Comparison of ENCODE assay signal across 28 cellular contexts in the genomic region with DNA sequence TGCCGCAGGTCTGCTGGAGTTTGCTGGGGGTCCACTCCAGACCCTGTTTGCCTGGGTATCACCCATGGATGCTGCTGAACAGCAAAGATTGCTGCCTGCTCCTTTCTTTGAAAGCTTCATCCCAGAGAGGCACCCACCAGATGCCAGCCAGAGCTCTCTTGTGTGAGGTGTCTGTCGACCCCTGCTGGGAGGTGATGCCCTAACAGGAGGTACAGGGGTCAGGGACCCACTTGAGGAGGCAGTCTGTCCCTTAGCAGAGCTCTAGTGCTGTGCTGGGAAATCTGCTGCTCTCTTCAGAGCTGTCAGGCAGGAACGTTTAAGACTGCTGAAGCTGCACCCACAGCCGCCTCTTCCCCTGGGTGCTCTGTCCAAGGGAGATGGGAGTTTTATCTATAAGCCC.
DNase-seq lines count a peak whose midpoint lies in the region; ATAC-seq, FAIRE-seq and TF ChIP-seq lines count a peak whose summit lies in the region.
"Had no signal": no experiment of that assay in that cellular context is flagged by ENCODE, and none has a peak within 500 bp of the region (broad histone marks: within the 10 kb centered on the region; RNA-seq: fewer than 3 reads in every experiment).

No MANE protein-coding gene starts in this region.

- H3K4ac ChIP-seq in H1 (replicated peaks; ENCODE audit: insufficient read length, low read depth, low read length): no peak overlapping the region

- H3K23me2 ChIP-seq in H1 (ENCODE audit: low read depth, low read length): no peaks in the 10 kb centered on the region

- peaks cover 19% of the 10 kb centered on the region for H3K9me3 Mint-ChIP-seq in GM23338

- no peaks in the 10 kb centered on the region; the same call in 1 of the 2 replicates for H3K36me3 ChIP-seq in GM23338 (ENCODE audit: insufficient read depth)
- H3K36me3 ChIP-seq in H1 (ENCODE audit: control insufficient read depth in 2 of 4, insufficient read depth in 4 of 4, low read length in 3 of 4): no peaks in the 10 kb centered on the region
- no peaks in the 10 kb centered on the region for H3K36me3 ChIP-seq in mesodermal cell (ENCODE audit: control insufficient read depth, insufficient read depth, low read length)
- H3K36me3 ChIP-seq: Peyer's patch had no signal

- H2AFZ ChIP-seq in GM23338 (peak overlapping the region; percentile 76; the same call in 1 of the 2 replicates), H1 (ENCODE audit: low read length) (peak overlapping the region; percentile 53; the same call in 1 of the 2 replicates)
- H2AFZ ChIP-seq: GM23248 had no signal

- H2BK15ac ChIP-seq in H1 (ENCODE audit: low read length): no peak overlapping the region

- WGBS in H1 (ENCODE audit: extremely low coverage in 1 of 2, insufficient coverage in 1 of 2, insufficient read length in 1 of 2, insufficient replicate concordance in 2 of 2, low coverage in 1 of 2, low lambda C conversion rate in 2 of 2, missing lambda C conversion rate in 1 of 2), 2 experiments: 100% methylated on average over 4 of the region's 4 CpGs; no CpG with 5 or more reads in 1 of the 2 experiments
- WGBS in mesodermal cell (ENCODE audit: insufficient coverage in 2 of 2), 2 experiments: 69 to 85% methylated on average over 3 to 4 of the region's 4 CpGs

- no peak for FAIRE-seq in H1 (lab: Jason Lieb, UNC)
- FAIRE-seq: GM12891 had no signal

- no peak overlapping the region for H3K56ac ChIP-seq in H1 (replicated peaks; ENCODE audit: insufficient read length, low read depth, low read length)

- no peak overlapping the region for H2BK12ac ChIP-seq in H1 (ENCODE audit: low read depth, low read length)

- no peak overlapping the region for H3K23ac ChIP-seq in H1 (ENCODE audit: insufficient read length)

- POLR2A ChIA-PET in H1 (lab: Charles Lee; ENCODE audit: partially characterized antibody): no interaction called here

- no peak overlapping the region for H2AK5ac ChIP-seq in H1 (ENCODE audit: low read depth, low read length)

- no peak overlapping the region for H4K8ac ChIP-seq in H1 (ENCODE audit: extremely low read depth, insufficient read depth, low read length)

- peak in 1 of 2 experiments; percentile 32; a peak in 2 of 4 replicates for TF ChIP-seq RAD21 in H1 (IDR thresholded peaks at IDR 0.05 in 1 of 2, conservative IDR thresholded peaks at IDR 0.05 in 1 of 2; ENCODE audit: low read depth in 2 of 2, low read length in 2 of 2)

- no peaks in the 10 kb centered on the region for H3K79me2 ChIP-seq in GM23338 (replicated peaks; ENCODE audit: insufficient read depth)
- no peaks in the 10 kb centered on the region for H3K79me2 ChIP-seq in H1 (ENCODE audit: control insufficient read depth in 1 of 2, insufficient read depth in 2 of 2, low read length in 2 of 2)

- no peak overlapping the region for H2BK20ac ChIP-seq in H1 (ENCODE audit: low read length)

- no peaks in the 10 kb centered on the region for H3F3A ChIP-seq in GM23338 (replicated peaks; ENCODE audit: low read depth)

- H3K27me3 Mint-ChIP-seq in GM23338 (ENCODE audit: insufficient read depth, low read depth, poor library complexity): peaks cover 2% of the 10 kb centered on the region

- no peak overlapping the region for H2BK120ac ChIP-seq in H1 (replicated peaks; ENCODE audit: low read depth, low read length)

- H4K5ac ChIP-seq in H1 (ENCODE audit: insufficient read length, low read depth, low read length): no peak overlapping the region

- H3K79me1 ChIP-seq in H1 (ENCODE audit: low read depth, low read length): no peaks in the 10 kb centered on the region

- H2BK5ac ChIP-seq in H1 (ENCODE audit: low read depth, low read length): no peak overlapping the region

- H3K18ac ChIP-seq in H1 (ENCODE audit: extremely low read depth, low read length): no peak overlapping the region

- no peaks in the 10 kb centered on the region for H3K4me1 ChIP-seq in GM23338 (ENCODE audit: insufficient read depth)
- no peaks in the 10 kb centered on the region; a peak in 1 of 7 replicates for H3K4me1 ChIP-seq in H1 (replicated peaks in 1 of 4; ENCODE audit: control insufficient read depth in 3 of 4, insufficient read depth in 4 of 4, low read length in 3 of 4)
- no peaks in the 10 kb centered on the region for H3K4me1 ChIP-seq in mesodermal cell (ENCODE audit: control insufficient read depth, insufficient read depth, low read length, poor library complexity, severe bottlenecking)
- H3K4me1 ChIP-seq: Peyer's patch had no signal

- H3K36me3 Mint-ChIP-seq in GM23338 (ENCODE audit: low read depth): peaks cover 4% of the 10 kb centered on the region; the same call in 1 of the 3 replicates
- H3K36me3 Mint-ChIP-seq: CD14-positive monocyte; CD8-positive, alpha-beta memory T cell had no signal

- H3K27ac ChIP-seq in GM23338 (ENCODE audit: low read depth): no peak overlapping the region
- no peak overlapping the region for H3K27ac ChIP-seq in H1 (ENCODE audit: low read depth, low read length)
- peak overlapping the region; percentile 41 for H3K27ac ChIP-seq in mesodermal cell (ENCODE audit: low read depth, low read length, severe bottlenecking)
- H3K27ac ChIP-seq: 22Rv1, GM23248, HL-60, Peyer's patch had no signal

- no peak for TF ChIP-seq EP300 in H1 (IDR thresholded peaks at IDR 0.05; ENCODE audit: borderline replicate concordance in 1 of 2, low read depth in 2 of 2, low read length in 2 of 2)

- H3K9ac ChIP-seq in H1 (replicated peaks in 1 of 4; ENCODE audit: extremely low read depth in 1 of 4, low read depth in 3 of 4, low read length in 3 of 4): no peak overlapping the region
- H3K9ac ChIP-seq: GM23248 had no signal

- CTCF ChIA-PET in H1 (lab: Charles Lee; ENCODE audit: partially characterized antibody): interaction anchor here (0.7 to 1.4 kb wide), 5 partner anchors 8 to 364 kb away, joined by 3 to 6 read pairs (median 4); no protein-coding TSS in a partner anchor

- H3K27ac Mint-ChIP-seq in GM23338: no peak overlapping the region
- H3K27ac Mint-ChIP-seq: B cell; CD14-positive monocyte; CD8-positive, alpha-beta memory T cell had no signal

- H3K9me3 ChIP-seq in H1 (ENCODE audit: insufficient read depth in 2 of 2, low read depth in 1 of 2, low read length in 1 of 2) (no peaks in the 10 kb centered on the region), mesodermal cell (ENCODE audit: control insufficient read depth, low read length) (no peaks in the 10 kb centered on the region)
- H3K9me3 ChIP-seq: Peyer's patch had no signal

- TF ChIP-seq CTCF in GM23338 (conservative IDR thresholded peaks at IDR 0.05; ENCODE audit: low read depth in 2 of 2) (peak; percentile 13 to 64; a peak in 3 of 4 replicates), H1 (IDR thresholded peaks at IDR 0.05; ENCODE audit: control extremely low read depth in 1 of 3, insufficient read depth in 1 of 3, low read depth in 1 of 3, low read length in 3 of 3) (peak in 1 of 3 experiments; percentile 16; a peak in 1 of 4 replicates)

- H3K4me2 ChIP-seq in GM23338 (no peak overlapping the region), H1 (ENCODE audit: insufficient read depth in 1 of 2, low read depth in 2 of 2, low read length in 2 of 2) (no peak overlapping the region)

- TF ChIP-seq POLR2A in H1 (IDR thresholded peaks at IDR 0.05; ENCODE audit: control extremely low read depth in 1 of 2, low read depth in 2 of 2, low read length in 2 of 2): no peak

- no peak overlapping the region for H4K91ac ChIP-seq in H1 (replicated peaks; ENCODE audit: insufficient read length, low read length)

- H3K9me2 ChIP-seq in GM23338 (ENCODE audit: insufficient read depth): peaks cover 6% of the 10 kb centered on the region; the same call in 1 of the 2 replicates

- DNase-seq in DMS 273 (lab: John Stamatoyannopoulos, UW; ENCODE audit: unreplicated experiment) (peak; percentile 2), DMS 273 treated with DMSO at 0.1 percent for 48 hours (lab: John Stamatoyannopoulos, UW) (no peak), GM23338 (ENCODE audit: low spot score) (peak; percentile 30), H1 (ENCODE audit: low read depth in 1 of 2, low spot score in 2 of 2) (no peak), KG1 (lab: John Stamatoyannopoulos, UW) (no peak), NCI-H2196 (lab: John Stamatoyannopoulos, UW; ENCODE audit: unreplicated experiment) (no peak)
- DNase-seq: Calu3; CD8-positive, alpha-beta memory T cell; GM23248; HCEC 1CT; MV-4-11; NCI-H1105; NCI-H1436 treated with DMSO at 0.1 percent for 48 hours; NCI-H1930; NCI-H2107; NCI-H446; NCI-H524 treated with DMSO at 0.1 percent for 48 hours; NCI-H774; OCI-M1; Peyer's patch; SHP77 treated with DMSO at 0.1 percent for 48 hours had no signal

- H3K4me3 ChIP-seq in GM23338 (no peak overlapping the region), H1 (ENCODE audit: extremely low read depth in 1 of 4, insufficient read depth in 2 of 4, low read depth in 3 of 4, low read length in 4 of 4) (no peak overlapping the region), mesodermal cell (ENCODE audit: extremely low read depth, insufficient read depth, low read length, poor library complexity, severe bottlenecking) (no peak overlapping the region)
- H3K4me3 ChIP-seq: GM23248, Peyer's patch had no signal

- H3K27me3 ChIP-seq in GM23338 (ENCODE audit: insufficient read depth) (no peaks in the 10 kb centered on the region), H1 (replicated peaks in 1 of 4; ENCODE audit: control insufficient read depth in 3 of 4, extremely low read depth in 1 of 4, insufficient read depth in 3 of 4, low read length in 3 of 4) (no peaks in the 10 kb centered on the region)
- H3K27me3 ChIP-seq: Peyer's patch had no signal

- ATAC-seq in GM23338 (no peak), HG03139 (IDR thresholded peaks at IDR 0.05; ENCODE audit: unreplicated experiment) (no peak)

- H3K4me1 Mint-ChIP-seq in GM23338: no peaks in the 10 kb centered on the region
- H3K4me1 Mint-ChIP-seq: B cell; CD14-positive monocyte; CD8-positive, alpha-beta memory T cell had no signal

- H3K14ac ChIP-seq in H1 (ENCODE audit: insufficient read length): no peak overlapping the region

- no peak overlapping the region for H3K4me3 Mint-ChIP-seq in GM23338
- H3K4me3 Mint-ChIP-seq: B cell; CD14-positive monocyte; CD8-positive, alpha-beta memory T cell had no signal

- H4K20me1 ChIP-seq in GM23338 (replicated peaks; ENCODE audit: insufficient read depth) (no peaks in the 10 kb centered on the region), H1 (replicated peaks in 1 of 2; ENCODE audit: control insufficient read depth in 1 of 2, insufficient read depth in 2 of 2, low read length in 2 of 2) (no peaks in the 10 kb centered on the region)

TF ChIP-seq in GM23338, 12 proteins besides CTCF, POLR2A, EP300 and RAD21 (continues in another document):
- TF ChIP-seq NANOG (IDR thresholded peaks at IDR 0.05; ENCODE audit: borderline replicate concordance) (no peak), JUNB (IDR thresholded peaks at IDR 0.05; ENCODE audit: unreplicated experiment) (no peak), POLR2AphosphoS5 (IDR thresholded peaks at IDR 0.05; ENCODE audit: low read depth) (no peak), ZNF114 (CRISPR knock-in tag; IDR thresholded peaks at IDR 0.05) (no peak), EZH2 (IDR thresholded peaks at IDR 0.05; ENCODE audit: low read depth, unreplicated experiment) (no peak)

TF ChIP-seq in H1, 55 proteins besides CTCF, POLR2A, EP300 and RAD21:
- no peak for TF ChIP-seq TCF12 (IDR thresholded peaks at IDR 0.05; ENCODE audit: low read depth, low read length)

Comparison
In these comparisons a context has a peak if more than half of its experiments do, and no peak if none do; other contexts are left out.
1. DNase-seq: peak in DMS 273 (single experiment) and GM23338 (single experiment); none in DMS 273 treated with DMSO at 0.1 percent for 48 hours (single experiment), H1 (0 of 2), KG1 (single experiment) and NCI-H2196 (single experiment).